In the genomic region with DNA sequence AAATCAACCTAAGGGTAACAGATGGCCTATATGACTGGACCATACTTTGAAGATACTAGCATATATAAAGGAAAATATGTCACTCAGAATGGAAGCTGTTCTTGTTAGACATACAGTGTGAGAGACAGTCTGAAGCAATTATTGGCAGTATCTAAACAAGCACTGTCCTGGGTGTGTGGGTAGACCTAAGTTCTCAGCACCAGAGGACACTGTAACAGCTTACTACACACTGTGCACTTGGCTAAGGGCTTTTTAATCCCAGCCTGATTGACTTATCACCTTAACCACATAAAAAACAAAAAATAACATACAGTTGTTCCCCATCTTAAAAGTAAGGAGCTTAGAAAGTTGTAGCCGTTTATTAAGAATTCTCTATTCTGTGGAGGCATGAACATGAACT, we compare ENCODE assay signal across 31 cellular contexts.
"Had no signal": no experiment of that assay in that cellular context is flagged by ENCODE, and none has a peak within 500 bp of the region (broad histone marks: within the 10 kb centered on the region; RNA-seq: fewer than 3 reads in every experiment).

No MANE protein-coding gene starts in this region.

- H3K27ac ChIP-seq: KMS-11, Peyer's patch, SJSA1 had no signal

- H3K9me3 ChIP-seq: Peyer's patch, SJSA1, SK-N-SH had no signal

- H3K36me3 ChIP-seq: Peyer's patch, SJSA1 had no signal

- ATAC-seq: PC-3 had no signal

- DNase-seq: Karpas-422; MM.1S; MV-4-11; NCI-H1092; NCI-H1105; NCI-H1417 treated with DMSO at 0.1 percent for 48 hours; NCI-H1436 treated with DMSO at 0.1 percent for 48 hours; NCI-H1694 treated with DMSO at 0.1 percent for 48 hours; NCI-H187 treated with DMSO at 0.1 percent for 48 hours; NCI-H2029; NCI-H2081; NCI-H2107; NCI-H2171; NCI-H226; NCI-H446 treated with DMSO at 0.1 percent for 48 hours; NCI-H510A; NCI-H524; NCI-H526; NCI-H774; NK-92 treated with Interleukin-12 subunit alpha and Interleukin-12 subunit beta, amount 100 ng/mL, for 24 hours; OCI-M1; PC-3; Peyer's patch; Right ventricle myocardium superior; RPMI8226; SHP77 treated with DMSO at 0.1 percent for 48 hours; SK-N-SH; SW 1271; T-helper 1 cell had no signal

- H3K4me3 ChIP-seq: Peyer's patch, SJSA1 had no signal

- H3K27me3 ChIP-seq: Peyer's patch, SJSA1 had no signal

- H3K4me1 ChIP-seq: Peyer's patch, SJSA1 had no signal
